In the genomic region with DNA sequence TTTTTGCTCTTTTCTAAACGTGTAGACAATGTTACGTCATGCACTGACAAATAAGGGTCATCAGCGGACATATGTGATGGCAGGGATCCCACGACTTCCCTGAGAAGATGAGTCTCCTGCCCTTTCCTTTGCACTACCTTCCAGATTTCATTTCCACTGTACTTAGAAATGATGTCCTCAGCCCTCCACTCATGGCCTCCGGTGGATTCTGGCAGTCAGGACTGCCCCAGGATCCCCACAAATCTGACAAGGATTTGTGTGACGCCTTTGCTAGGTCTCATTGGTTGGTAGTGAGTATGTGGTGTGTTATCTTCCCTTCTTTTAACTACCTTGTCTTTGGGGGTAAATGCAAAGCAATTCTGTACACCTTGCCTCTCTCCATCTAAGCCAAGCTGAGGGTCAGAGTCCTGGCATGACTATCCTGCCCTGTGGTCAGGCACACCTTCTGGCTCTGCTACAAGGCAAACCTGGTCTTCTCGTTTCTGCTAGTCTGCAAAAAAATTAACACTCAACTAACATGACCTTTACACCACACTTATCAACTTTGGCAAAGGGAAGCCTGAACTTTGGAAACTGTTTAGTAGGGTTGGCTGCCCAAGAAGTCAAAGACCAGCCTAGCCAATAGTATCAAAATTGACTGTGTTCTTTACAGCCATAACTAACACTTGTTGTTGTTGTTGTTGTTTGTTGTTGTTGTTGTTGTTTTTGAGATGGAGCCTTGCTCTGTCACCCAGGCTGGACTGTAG, we compare ENCODE assay signal across 1 cellular context.
TF ChIP-seq lines count a peak whose summit lies in the region.

No MANE protein-coding gene starts in this region.

TF ChIP-seq in HepG2, 621 proteins besides CTCF, POLR2A, EP300 and RAD21 (continues in another document):
- TF ChIP-seq CBX1 (IDR thresholded peaks at IDR 0.05; ENCODE audit: low read depth), result no peak
- TF ChIP-seq ZNF562 (CRISPR knock-in tag; IDR thresholded peaks at IDR 0.05; ENCODE audit: borderline replicate concordance), result no peak
- TF ChIP-seq, protein P1, sequence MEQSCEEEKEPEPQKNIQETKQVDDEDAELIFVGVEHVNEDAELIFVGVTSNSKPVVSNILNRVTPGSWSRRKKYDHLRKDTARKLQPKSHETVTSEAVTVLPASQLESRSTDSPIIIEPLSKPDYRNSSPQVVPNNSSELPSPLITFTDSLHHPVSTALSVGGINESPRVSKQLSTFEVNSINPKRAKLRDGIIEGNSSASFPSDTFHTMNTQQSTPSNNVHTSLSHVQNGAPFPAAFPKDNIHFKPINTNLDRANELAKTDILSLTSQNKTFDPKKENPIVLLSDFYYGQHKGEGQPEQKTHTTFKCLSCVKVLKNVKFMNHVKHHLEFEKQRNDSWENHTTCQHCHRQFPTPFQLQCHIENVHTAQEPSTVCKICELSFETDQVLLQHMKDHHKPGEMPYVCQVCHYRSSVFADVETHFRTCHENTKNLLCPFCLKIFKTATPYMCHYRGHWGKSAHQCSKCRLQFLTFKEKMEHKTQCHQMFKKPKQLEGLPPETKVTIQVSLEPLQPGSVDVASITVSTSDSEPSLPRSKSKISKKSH (CRISPR knock-in tag; IDR thresholded peaks at IDR 0.05; ENCODE audit: borderline replicate concordance), result no peak
- no peak for TF ChIP-seq FOXK2 (IDR thresholded peaks at IDR 0.05)
- no peak for TF ChIP-seq MED8 (CRISPR knock-in tag; IDR thresholded peaks at IDR 0.05; ENCODE audit: insufficient replicate concordance)
- no peak for TF ChIP-seq U2AF1 (optimal IDR thresholded peaks at IDR 0.05; ENCODE audit: low read depth, low read length)
- no peak for TF ChIP-seq CCDC6 (CRISPR knock-in tag; IDR thresholded peaks at IDR 0.05)
- TF ChIP-seq FOSL2 (CRISPR knock-in tag; IDR thresholded peaks at IDR 0.05), result no peak
- no peak for TF ChIP-seq REL (CRISPR knock-in tag; conservative IDR thresholded peaks at IDR 0.05)
- no peak for TF ChIP-seq SOX6 (IDR thresholded peaks at IDR 0.05)
- TF ChIP-seq SOX6 (CRISPR knock-in tag; IDR thresholded peaks at IDR 0.05), result no peak
- no peak for TF ChIP-seq SATB2 (CRISPR knock-in tag; IDR thresholded peaks at IDR 0.05)
- no peak for TF ChIP-seq IKZF4 (CRISPR knock-in tag; IDR thresholded peaks at IDR 0.05; ENCODE audit: borderline replicate concordance, low read depth, not compliant biosample characterization)
- TF ChIP-seq FOXP1 (IDR thresholded peaks at IDR 0.05), result peak; percentile 90
- TF ChIP-seq FOXP1 (CRISPR knock-in tag; IDR thresholded peaks at IDR 0.05), result peak; percentile 10; the same call in 1 of the 2 replicates
- TF ChIP-seq ZFP41 (CRISPR knock-in tag; IDR thresholded peaks at IDR 0.05; ENCODE audit: borderline replicate concordance), result no peak
- no peak for TF ChIP-seq HMGA1 (CRISPR knock-in tag; conservative IDR thresholded peaks at IDR 0.05)
- peak; percentile 95 for TF ChIP-seq ZNF644 (CRISPR knock-in tag; IDR thresholded peaks at IDR 0.05; ENCODE audit: low read depth)
- TF ChIP-seq, protein P2, sequence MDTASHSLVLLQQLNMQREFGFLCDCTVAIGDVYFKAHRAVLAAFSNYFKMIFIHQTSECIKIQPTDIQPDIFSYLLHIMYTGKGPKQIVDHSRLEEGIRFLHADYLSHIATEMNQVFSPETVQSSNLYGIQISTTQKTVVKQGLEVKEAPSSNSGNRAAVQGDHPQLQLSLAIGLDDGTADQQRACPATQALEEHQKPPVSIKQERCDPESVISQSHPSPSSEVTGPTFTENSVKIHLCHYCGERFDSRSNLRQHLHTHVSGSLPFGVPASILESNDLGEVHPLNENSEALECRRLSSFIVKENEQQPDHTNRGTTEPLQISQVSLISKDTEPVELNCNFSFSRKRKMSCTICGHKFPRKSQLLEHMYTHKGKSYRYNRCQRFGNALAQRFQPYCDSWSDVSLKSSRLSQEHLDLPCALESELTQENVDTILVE (CRISPR knock-in tag; IDR thresholded peaks at IDR 0.05), result no peak
- TF ChIP-seq, protein P3, sequence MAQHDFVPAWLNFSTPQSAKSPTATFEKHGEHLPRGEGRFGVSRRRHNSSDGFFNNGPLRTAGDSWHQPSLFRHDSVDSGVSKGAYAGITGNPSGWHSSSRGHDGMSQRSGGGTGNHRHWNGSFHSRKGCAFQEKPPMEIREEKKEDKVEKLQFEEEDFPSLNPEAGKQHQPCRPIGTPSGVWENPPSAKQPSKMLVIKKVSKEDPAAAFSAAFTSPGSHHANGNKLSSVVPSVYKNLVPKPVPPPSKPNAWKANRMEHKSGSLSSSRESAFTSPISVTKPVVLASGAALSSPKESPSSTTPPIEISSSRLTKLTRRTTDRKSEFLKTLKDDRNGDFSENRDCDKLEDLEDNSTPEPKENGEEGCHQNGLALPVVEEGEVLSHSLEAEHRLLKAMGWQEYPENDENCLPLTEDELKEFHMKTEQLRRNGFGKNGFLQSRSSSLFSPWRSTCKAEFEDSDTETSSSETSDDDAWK (CRISPR knock-in tag; IDR thresholded peaks at IDR 0.05), result no peak
- no peak for TF ChIP-seq NFE2 (CRISPR knock-in tag; IDR thresholded peaks at IDR 0.05)
- no peak for TF ChIP-seq FIP1L1 (IDR thresholded peaks at IDR 0.05; ENCODE audit: borderline replicate concordance, insufficient read depth, low read depth, low read length)
- no peak for TF ChIP-seq HNRNPUL1 (IDR thresholded peaks at IDR 0.05; ENCODE audit: low read depth, low read length)
- TF ChIP-seq, protein P4, sequence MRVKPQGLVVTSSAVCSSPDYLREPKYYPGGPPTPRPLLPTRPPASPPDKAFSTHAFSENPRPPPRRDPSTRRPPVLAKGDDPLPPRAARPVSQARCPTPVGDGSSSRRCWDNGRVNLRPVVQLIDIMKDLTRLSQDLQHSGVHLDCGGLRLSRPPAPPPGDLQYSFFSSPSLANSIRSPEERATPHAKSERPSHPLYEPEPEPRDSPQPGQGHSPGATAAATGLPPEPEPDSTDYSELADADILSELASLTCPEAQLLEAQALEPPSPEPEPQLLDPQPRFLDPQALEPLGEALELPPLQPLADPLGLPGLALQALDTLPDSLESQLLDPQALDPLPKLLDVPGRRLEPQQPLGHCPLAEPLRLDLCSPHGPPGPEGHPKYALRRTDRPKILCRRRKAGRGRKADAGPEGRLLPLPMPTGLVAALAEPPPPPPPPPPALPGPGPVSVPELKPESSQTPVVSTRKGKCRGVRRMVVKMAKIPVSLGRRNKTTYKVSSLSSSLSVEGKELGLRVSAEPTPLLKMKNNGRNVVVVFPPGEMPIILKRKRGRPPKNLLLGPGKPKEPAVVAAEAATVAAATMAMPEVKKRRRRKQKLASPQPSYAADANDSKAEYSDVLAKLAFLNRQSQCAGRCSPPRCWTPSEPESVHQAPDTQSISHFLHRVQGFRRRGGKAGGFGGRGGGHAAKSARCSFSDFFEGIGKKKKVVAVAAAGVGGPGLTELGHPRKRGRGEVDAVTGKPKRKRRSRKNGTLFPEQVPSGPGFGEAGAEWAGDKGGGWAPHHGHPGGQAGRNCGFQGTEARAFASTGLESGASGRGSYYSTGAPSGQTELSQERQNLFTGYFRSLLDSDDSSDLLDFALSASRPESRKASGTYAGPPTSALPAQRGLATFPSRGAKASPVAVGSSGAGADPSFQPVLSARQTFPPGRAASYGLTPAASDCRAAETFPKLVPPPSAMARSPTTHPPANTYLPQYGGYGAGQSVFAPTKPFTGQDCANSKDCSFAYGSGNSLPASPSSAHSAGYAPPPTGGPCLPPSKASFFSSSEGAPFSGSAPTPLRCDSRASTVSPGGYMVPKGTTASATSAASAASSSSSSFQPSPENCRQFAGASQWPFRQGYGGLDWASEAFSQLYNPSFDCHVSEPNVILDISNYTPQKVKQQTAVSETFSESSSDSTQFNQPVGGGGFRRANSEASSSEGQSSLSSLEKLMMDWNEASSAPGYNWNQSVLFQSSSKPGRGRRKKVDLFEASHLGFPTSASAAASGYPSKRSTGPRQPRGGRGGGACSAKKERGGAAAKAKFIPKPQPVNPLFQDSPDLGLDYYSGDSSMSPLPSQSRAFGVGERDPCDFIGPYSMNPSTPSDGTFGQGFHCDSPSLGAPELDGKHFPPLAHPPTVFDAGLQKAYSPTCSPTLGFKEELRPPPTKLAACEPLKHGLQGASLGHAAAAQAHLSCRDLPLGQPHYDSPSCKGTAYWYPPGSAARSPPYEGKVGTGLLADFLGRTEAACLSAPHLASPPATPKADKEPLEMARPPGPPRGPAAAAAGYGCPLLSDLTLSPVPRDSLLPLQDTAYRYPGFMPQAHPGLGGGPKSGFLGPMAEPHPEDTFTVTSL (CRISPR knock-in tag; IDR thresholded peaks at IDR 0.05; ENCODE audit: borderline replicate concordance), result peak; percentile 37; the same call in 1 of the 2 replicates
- TF ChIP-seq KDM6A (CRISPR knock-in tag; IDR thresholded peaks at IDR 0.05; ENCODE audit: low read depth), result no peak
- TF ChIP-seq, protein P5, sequence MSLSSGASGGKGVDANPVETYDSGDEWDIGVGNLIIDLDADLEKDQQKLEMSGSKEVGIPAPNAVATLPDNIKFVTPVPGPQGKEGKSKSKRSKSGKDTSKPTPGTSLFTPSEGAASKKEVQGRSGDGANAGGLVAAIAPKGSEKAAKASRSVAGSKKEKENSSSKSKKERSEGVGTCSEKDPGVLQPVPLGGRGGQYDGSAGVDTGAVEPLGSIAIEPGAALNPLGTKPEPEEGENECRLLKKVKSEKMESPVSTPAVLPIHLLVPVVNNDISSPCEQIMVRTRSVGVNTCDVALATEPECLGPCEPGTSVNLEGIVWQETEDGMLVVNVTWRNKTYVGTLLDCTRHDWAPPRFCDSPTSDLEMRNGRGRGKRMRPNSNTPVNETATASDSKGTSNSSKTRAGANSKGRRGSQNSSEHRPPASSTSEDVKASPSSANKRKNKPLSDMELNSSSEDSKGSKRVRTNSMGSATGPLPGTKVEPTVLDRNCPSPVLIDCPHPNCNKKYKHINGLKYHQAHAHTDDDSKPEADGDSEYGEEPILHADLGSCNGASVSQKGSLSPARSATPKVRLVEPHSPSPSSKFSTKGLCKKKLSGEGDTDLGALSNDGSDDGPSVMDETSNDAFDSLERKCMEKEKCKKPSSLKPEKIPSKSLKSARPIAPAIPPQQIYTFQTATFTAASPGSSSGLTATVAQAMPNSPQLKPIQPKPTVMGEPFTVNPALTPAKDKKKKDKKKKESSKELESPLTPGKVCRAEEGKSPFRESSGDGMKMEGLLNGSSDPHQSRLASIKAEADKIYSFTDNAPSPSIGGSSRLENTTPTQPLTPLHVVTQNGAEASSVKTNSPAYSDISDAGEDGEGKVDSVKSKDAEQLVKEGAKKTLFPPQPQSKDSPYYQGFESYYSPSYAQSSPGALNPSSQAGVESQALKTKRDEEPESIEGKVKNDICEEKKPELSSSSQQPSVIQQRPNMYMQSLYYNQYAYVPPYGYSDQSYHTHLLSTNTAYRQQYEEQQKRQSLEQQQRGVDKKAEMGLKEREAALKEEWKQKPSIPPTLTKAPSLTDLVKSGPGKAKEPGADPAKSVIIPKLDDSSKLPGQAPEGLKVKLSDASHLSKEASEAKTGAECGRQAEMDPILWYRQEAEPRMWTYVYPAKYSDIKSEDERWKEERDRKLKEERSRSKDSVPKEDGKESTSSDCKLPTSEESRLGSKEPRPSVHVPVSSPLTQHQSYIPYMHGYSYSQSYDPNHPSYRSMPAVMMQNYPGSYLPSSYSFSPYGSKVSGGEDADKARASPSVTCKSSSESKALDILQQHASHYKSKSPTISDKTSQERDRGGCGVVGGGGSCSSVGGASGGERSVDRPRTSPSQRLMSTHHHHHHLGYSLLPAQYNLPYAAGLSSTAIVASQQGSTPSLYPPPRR (CRISPR knock-in tag; IDR thresholded peaks at IDR 0.05; ENCODE audit: borderline replicate concordance), result no peak
- TF ChIP-seq, protein P6, sequence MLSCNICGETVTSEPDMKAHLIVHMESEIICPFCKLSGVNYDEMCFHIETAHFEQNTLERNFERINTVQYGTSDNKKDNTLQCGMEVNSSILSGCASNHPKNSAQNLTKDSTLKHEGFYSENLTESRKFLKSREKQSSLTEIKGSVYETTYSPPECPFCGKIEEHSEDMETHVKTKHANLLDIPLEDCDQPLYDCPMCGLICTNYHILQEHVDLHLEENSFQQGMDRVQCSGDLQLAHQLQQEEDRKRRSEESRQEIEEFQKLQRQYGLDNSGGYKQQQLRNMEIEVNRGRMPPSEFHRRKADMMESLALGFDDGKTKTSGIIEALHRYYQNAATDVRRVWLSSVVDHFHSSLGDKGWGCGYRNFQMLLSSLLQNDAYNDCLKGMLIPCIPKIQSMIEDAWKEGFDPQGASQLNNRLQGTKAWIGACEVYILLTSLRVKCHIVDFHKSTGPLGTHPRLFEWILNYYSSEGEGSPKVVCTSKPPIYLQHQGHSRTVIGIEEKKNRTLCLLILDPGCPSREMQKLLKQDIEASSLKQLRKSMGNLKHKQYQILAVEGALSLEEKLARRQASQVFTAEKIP (CRISPR knock-in tag; IDR thresholded peaks at IDR 0.05; ENCODE audit: borderline replicate concordance), result no peak
- no peak for TF ChIP-seq KDM5A (IDR thresholded peaks at IDR 0.05; ENCODE audit: borderline replicate concordance, low read length)
- no peak for TF ChIP-seq JDP2 (CRISPR knock-in tag; IDR thresholded peaks at IDR 0.05; ENCODE audit: borderline replicate concordance)
- TF ChIP-seq, protein P7, sequence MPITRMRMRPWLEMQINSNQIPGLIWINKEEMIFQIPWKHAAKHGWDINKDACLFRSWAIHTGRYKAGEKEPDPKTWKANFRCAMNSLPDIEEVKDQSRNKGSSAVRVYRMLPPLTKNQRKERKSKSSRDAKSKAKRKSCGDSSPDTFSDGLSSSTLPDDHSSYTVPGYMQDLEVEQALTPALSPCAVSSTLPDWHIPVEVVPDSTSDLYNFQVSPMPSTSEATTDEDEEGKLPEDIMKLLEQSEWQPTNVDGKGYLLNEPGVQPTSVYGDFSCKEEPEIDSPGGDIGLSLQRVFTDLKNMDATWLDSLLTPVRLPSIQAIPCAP (CRISPR knock-in tag; IDR thresholded peaks at IDR 0.05; ENCODE audit: low read depth), result no peak
- no peak for TF ChIP-seq NFYB (CRISPR knock-in tag; IDR thresholded peaks at IDR 0.05)
- no peak for TF ChIP-seq POLR2AphosphoS5 (IDR thresholded peaks at IDR 0.05; ENCODE audit: low read depth, low read length)
- TF ChIP-seq ZNF549 (CRISPR knock-in tag; IDR thresholded peaks at IDR 0.05), result no peak
- peak; percentile 43; the same call in 1 of the 2 replicates for TF ChIP-seq ZNF556 (CRISPR knock-in tag; IDR thresholded peaks at IDR 0.05; ENCODE audit: borderline replicate concordance)
- no peak for TF ChIP-seq SOX5 (CRISPR knock-in tag; IDR thresholded peaks at IDR 0.05; ENCODE audit: borderline replicate concordance)
- no peak for TF ChIP-seq HOXA9 (CRISPR knock-in tag; IDR thresholded peaks at IDR 0.05; ENCODE audit: borderline replicate concordance)
- TF ChIP-seq KDM3A (CRISPR knock-in tag; IDR thresholded peaks at IDR 0.05; ENCODE audit: low read depth), result no peak
- no peak for TF ChIP-seq STAG1 (CRISPR knock-in tag; IDR thresholded peaks at IDR 0.05)
- TF ChIP-seq PLRG1 (conservative IDR thresholded peaks at IDR 0.05), result no peak
- TF ChIP-seq MBD4 (IDR thresholded peaks at IDR 0.05; ENCODE audit: borderline replicate concordance, low read length), result no peak
- TF ChIP-seq, protein P8, sequence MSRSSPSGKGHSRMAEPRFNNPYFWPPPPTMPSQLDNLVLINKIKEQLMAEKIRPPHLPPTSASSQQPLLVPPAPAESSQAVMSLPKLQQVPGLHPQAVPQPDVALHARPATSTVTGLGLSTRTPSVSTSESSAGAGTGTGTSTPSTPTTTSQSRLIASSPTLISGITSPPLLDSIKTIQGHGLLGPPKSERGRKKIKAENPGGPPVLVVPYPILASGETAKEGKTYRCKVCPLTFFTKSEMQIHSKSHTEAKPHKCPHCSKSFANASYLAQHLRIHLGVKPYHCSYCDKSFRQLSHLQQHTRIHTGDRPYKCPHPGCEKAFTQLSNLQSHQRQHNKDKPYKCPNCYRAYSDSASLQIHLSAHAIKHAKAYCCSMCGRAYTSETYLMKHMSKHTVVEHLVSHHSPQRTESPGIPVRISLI (CRISPR knock-in tag; IDR thresholded peaks at IDR 0.05; ENCODE audit: borderline replicate concordance), result peak; percentile 17; the same call in 1 of the 2 replicates
